In the genomic region with DNA sequence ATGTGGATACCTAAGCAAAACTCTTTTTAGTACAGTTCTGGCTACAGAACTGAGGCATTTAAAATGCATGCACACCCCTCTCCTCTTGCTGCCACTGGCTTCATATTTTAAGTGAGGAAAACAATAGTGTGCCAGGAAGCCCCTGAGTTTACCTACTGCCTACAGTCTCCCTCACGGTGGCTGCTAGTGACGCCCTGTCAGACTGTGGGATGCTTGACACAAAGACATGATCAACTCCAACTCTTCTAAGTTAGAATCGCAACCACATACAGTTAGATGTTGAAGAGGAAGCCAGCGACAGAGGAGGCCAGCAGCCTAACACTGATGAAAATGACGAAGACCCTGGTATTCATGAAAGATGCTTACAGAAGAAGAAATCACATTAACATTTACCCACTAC, we compare ENCODE assay signal across 7 cellular contexts. TPM values are rescaled to one million over a fixed set of nuclear protein-coding genes. Genes with fewer than 3 reads are reported as not detected.
DNase-seq lines count a peak whose midpoint lies in the region; ATAC-seq and TF ChIP-seq lines count a peak whose summit lies in the region.

No MANE protein-coding gene starts in this region.

- no peak for ATAC-seq in right cardiac atrium
- ATAC-seq in GM19452 (IDR thresholded peaks at IDR 0.05; ENCODE audit: unreplicated experiment): no peak
- ATAC-seq in HG02981 (IDR thresholded peaks at IDR 0.05; ENCODE audit: unreplicated experiment): no peak

- peak overlapping the region; percentile 93 for H3K27ac Mint-ChIP-seq in HFFc6

- 46% methylated on average over 5 of the region's 5 CpGs for WGBS in right cardiac atrium
- WGBS in spleen, 5 donors: 29 to 45% (median 43%) methylated on average over 5 of the region's 5 CpGs

- TF ChIP-seq CTCF in HFFc6 (IDR thresholded peaks at IDR 0.05) (no peak), WI38 (IDR thresholded peaks at IDR 0.05; ENCODE audit: low read depth, low read length) (no peak), spleen (IDR thresholded peaks at IDR 0.05 in 8 of 11, conservative IDR thresholded peaks at IDR 0.05 in 3 of 11) (no peak)

- peaks cover 21% of the 10 kb centered on the region for H3K4me1 Mint-ChIP-seq in HFFc6 (ENCODE audit: low read depth)

- no peaks in the 10 kb centered on the region for H3K9me3 ChIP-seq in right cardiac atrium (ENCODE audit: control insufficient read depth, low read length)
- no peaks in the 10 kb centered on the region for H3K9me3 ChIP-seq in spleen

- no peaks in the 10 kb centered on the region for H3K9me3 Mint-ChIP-seq in HFFc6

- intact Hi-C loops in right cardiac atrium (cut with DNase I) (no loop called here), spleen (cut with DNase I; ENCODE audit: low total_unique reads) (loop anchor here (10.0 kb wide), 1 partner anchor 53 kb away; no protein-coding TSS in a partner anchor)

- H3K4me3 ChIP-seq in WI38 (ENCODE audit: low read depth, low read length) (peak overlapping the region; percentile 90), right cardiac atrium (ENCODE audit: low read length) (peak overlapping the region; percentile 73), spleen (peak overlapping the region in 7 of 8 donors; percentile 82 to 97 (median 86))

- H3K4me1 ChIP-seq in right cardiac atrium (ENCODE audit: control insufficient read depth, insufficient read depth, low read length) (peaks cover 4% of the 10 kb centered on the region), spleen (peaks cover 31 to 79% (median 65%) of the 10 kb centered on the region in 6 donors)

- H3K27me3 Mint-ChIP-seq in HFFc6 (ENCODE audit: insufficient read depth): peaks cover 2% of the 10 kb centered on the region

- DNase-seq in HFFc6 (no peak), right cardiac atrium (peak in 1 of 3 donors; percentile 34), spleen (no peak), dermis blood vessel endothelial cell (no peak)

- peaks cover 0 to 42% (median 19%) of the 10 kb centered on the region in 6 donors for H3K36me3 ChIP-seq in spleen

- peak overlapping the region; percentile 91 for H3K4me3 Mint-ChIP-seq in HFFc6

- TF ChIP-seq POLR2A in spleen (IDR thresholded peaks at IDR 0.05): no peak

- H3K27me3 ChIP-seq in right cardiac atrium (ENCODE audit: control insufficient read depth, insufficient read depth) (no peaks in the 10 kb centered on the region), spleen (replicated peaks in 1 of 7) (no peaks in the 10 kb centered on the region)

- peaks cover 16% of the 10 kb centered on the region; the same call in 1 of the 2 replicates for H3K36me3 Mint-ChIP-seq in HFFc6 (ENCODE audit: low read depth)

- H3K27ac ChIP-seq in right cardiac atrium (ENCODE audit: low read length) (no peak overlapping the region), spleen (peak overlapping the region in 7 of 8 donors; percentile 96 to 100 (median 99))

RNA-seq across cellular contexts. Expression of gene SEC16A, which starts 1.3 kb away (rescaled TPM):
- total RNA-seq in HFFc6 (2021; fragmentation: NEBNext Ultra II Directional; extraction: Animal tissue kit (Norgen Biotek cat#: 25700)): 10 to 100 TPM; 63.2 to 98.6 (median 75.5) TPM
- total RNA-seq in right cardiac atrium: 10 to 100 TPM; 24.2 to 35.3 (median 28.6) TPM
- 23.1 TPM for polyA plus RNA-seq in right cardiac atrium
- total RNA-seq in spleen: 10 to 100 TPM; 74.6 to 92.1 (median 87.8) TPM
- 10 to 100 TPM; 35.0 to 58.9 (median 52.6) TPM for polyA plus RNA-seq in spleen
- total RNA-seq in dermis blood vessel endothelial cell: 20.8 and 43.8 TPM in 2 replicates

RNA-seq across cellular contexts. Expression of gene INPP5E, which starts 41.9 kb away (rescaled TPM):
- total RNA-seq in HFFc6 (2021; fragmentation: NEBNext Ultra II Directional; extraction: Animal tissue kit (Norgen Biotek cat#: 25700)): 10 to 100 TPM; 11.5 to 14.0 (median 12.3) TPM
- total RNA-seq in right cardiac atrium: 10 to 100 TPM in 1 of 4 donors, 1 to 10 TPM in 3; 8.8 to 12.3 (median 9.2) TPM
- 7.7 TPM for polyA plus RNA-seq in right cardiac atrium
- 10 to 100 TPM; 13.1 to 25.3 (median 18.7) TPM for total RNA-seq in spleen
- 10 to 100 TPM in 2 of 3 donors, 1 to 10 TPM in 1; 7.8 to 20.3 (median 15.7) TPM for polyA plus RNA-seq in spleen
- 8.3 and 12.1 TPM in 2 replicates for total RNA-seq in dermis blood vessel endothelial cell
